ENCODE assay signal across 29 cellular contexts in genomic region chr12:76542908-76543307, GRCh38. TPM values are rescaled to one million over a fixed set of nuclear protein-coding genes. Genes with fewer than 3 reads are reported as not detected.
A peak's percentile ranks its signal among the peaks of the same experiment; 100 is the strongest.
DNase-seq lines count a peak whose midpoint lies in the region; ATAC-seq, FAIRE-seq and TF ChIP-seq lines count a peak whose summit lies in the region.
"Had no signal": no experiment of that assay in that cellular context is flagged by ENCODE, and none has a peak within 500 bp of the region (broad histone marks: within the 10 kb centered on the region; RNA-seq: fewer than 3 reads in every experiment).

No MANE protein-coding gene starts in this region.

- peaks cover 62% of the 10 kb centered on the region for H3K79me2 ChIP-seq in HepG2 (ENCODE audit: insufficient read depth, low read length)

- no peak overlapping the region for H3K4me2 ChIP-seq in HepG2 (ENCODE audit: low read depth, low read length)

- CTCF ChIA-PET in HepG2 (lab: Yijun Ruan, JAX; ENCODE audit: low intra/inter-chr PET ratio, low total read pairs): no interaction called here

- DNase-seq in right lobe of liver: no peak
- no peak for DNase-seq in HepG2 (ENCODE audit: low spot score)
- peak; percentile 31 for DNase-seq in NOMO-1 treated with dmso at 0.1 percent for 144 hours (lab: John Stamatoyannopoulos, UW; ENCODE audit: unreplicated experiment)
- DNase-seq in central memory CD8-positive, alpha-beta T cell (ENCODE audit: low spot score in 2 of 2): no peak
- DNase-seq in SJCRH30: no peak
- DNase-seq in endothelial cell (ENCODE audit: low spot score): no peak
- no peak for DNase-seq in stomach
- DNase-seq: activated CD4-positive, alpha-beta T cell treated with anti-CD3 and anti-CD28 coated beads, Interleukin-2, amount 50 U/mL, for 48 hours; activated CD8-positive, alpha-beta memory T cell treated with anti-CD3 and anti-CD28 coated beads, Interleukin-2, amount 50 U/mL, for 4 hours; DMS53; effector memory CD8-positive, alpha-beta T cell; GOT3; islet precursor cell; left ventricle myocardium superior; MM.1S; NCI-H146; ovary; retina; small intestine; stimulated activated CD4-positive, alpha-beta T cell treated with anti-CD3 and anti-CD28 coated beads, Interleukin-1b, Interleukin-23, amount 100 ng/mL, for 48 hours; transverse colon had no signal

- peak overlapping the region; percentile 6 for H3K27ac Mint-ChIP-seq in central memory CD8-positive, alpha-beta T cell (ENCODE audit: low read depth)
- H3K27ac Mint-ChIP-seq in endothelial cell (ENCODE audit: unreplicated experiment): no peak overlapping the region
- H3K27ac Mint-ChIP-seq: activated naive CD4-positive, alpha-beta T cell treated with anti-CD3 and anti-CD28 coated beads, Interleukin-2, amount 50 U/mL, for 72 hours; B cell; mesothelial cell of epicardium; nephron had no signal

- no peaks in the 10 kb centered on the region for H3K27me3 Mint-ChIP-seq in central memory CD8-positive, alpha-beta T cell
- H3K27me3 Mint-ChIP-seq in endothelial cell (ENCODE audit: unreplicated experiment): peaks cover 2% of the 10 kb centered on the region
- H3K27me3 Mint-ChIP-seq: B cell; effector memory CD8-positive, alpha-beta T cell had no signal

- TF ChIP-seq EP300 in HepG2 (IDR thresholded peaks at IDR 0.05; ENCODE audit: low read depth in 2 of 2, low read length in 2 of 2) (no peak), HepG2 (CRISPR knock-in tag; IDR thresholded peaks at IDR 0.05; ENCODE audit: borderline replicate concordance) (no peak), stomach (IDR thresholded peaks at IDR 0.05) (no peak)

- no TSS peak for BruUV-seq in HepG2 (replicated peaks; lab: Mats Ljungman, UMichigan)

- TF ChIP-seq RAD21 in HepG2 (CRISPR knock-in tag; IDR thresholded peaks at IDR 0.05): no peak

- H3K27ac ChIP-seq in right lobe of liver: no peak overlapping the region
- H3K27ac ChIP-seq in HepG2 (ENCODE audit: extremely low read length, insufficient read depth, low read length): no peak overlapping the region
- no peak overlapping the region for H3K27ac ChIP-seq in SJCRH30
- H3K27ac ChIP-seq in stomach: no peak overlapping the region
- H3K27ac ChIP-seq: ascending aorta, cardiac muscle cell, coronary artery, ovary, transverse colon had no signal

- no peak overlapping the region for H3K4me3 ChIP-seq in right lobe of liver
- H3K4me3 ChIP-seq in HepG2 (replicated peaks in 1 of 3; ENCODE audit: insufficient read depth in 1 of 3, low read depth in 2 of 3, low read length in 3 of 3): no peak overlapping the region
- no peak overlapping the region for H3K4me3 ChIP-seq in SJCRH30
- H3K4me3 ChIP-seq in stomach: no peak overlapping the region
- H3K4me3 ChIP-seq: ascending aorta, cardiac muscle cell, coronary artery, ovary, transverse colon had no signal

- intact Hi-C loops in right lobe of liver (cut with DNase I) (no loop called here), HepG2 (cut with micrococcal nuclease; ENCODE audit: unreplicated experiment) (no loop called here), stomach (cut with DNase I; ENCODE audit: low total_unique reads) (no loop called here)

- H3K4me1 Mint-ChIP-seq in central memory CD8-positive, alpha-beta T cell: peaks cover 38% of the 10 kb centered on the region
- H3K4me1 Mint-ChIP-seq in endothelial cell (ENCODE audit: unreplicated experiment): peaks cover 21% of the 10 kb centered on the region

- no peaks in the 10 kb centered on the region for H3K9me3 ChIP-seq in right lobe of liver
- no peaks in the 10 kb centered on the region for H3K9me3 ChIP-seq in HepG2 (ENCODE audit: low read length)
- H3K9me3 ChIP-seq in SJCRH30 (replicated peaks): no peaks in the 10 kb centered on the region
- H3K9me3 ChIP-seq in stomach: no peaks in the 10 kb centered on the region
- H3K9me3 ChIP-seq: ascending aorta, ovary, transverse colon had no signal

- no peak overlapping the region for H3K4me3 Mint-ChIP-seq in central memory CD8-positive, alpha-beta T cell
- H3K4me3 Mint-ChIP-seq in endothelial cell (ENCODE audit: unreplicated experiment): no peak overlapping the region
- H3K4me3 Mint-ChIP-seq: B cell, mesothelial cell of epicardium, nephron had no signal

- TF ChIP-seq POLR2A in right lobe of liver (IDR thresholded peaks at IDR 0.05) (no peak), HepG2 (IDR thresholded peaks at IDR 0.05; ENCODE audit: insufficient read depth in 1 of 2, low read depth in 2 of 2, low read length in 2 of 2) (no peak), stomach (IDR thresholded peaks at IDR 0.05) (no peak)

- WGBS in right lobe of liver (ENCODE audit: insufficient coverage, low coverage, low lambda C conversion rate, missing lambda C conversion rate): 78% methylated on average over 5 of the region's 5 CpGs
- WGBS in HepG2 (ENCODE audit: low lambda C conversion rate): 88% methylated on average over 5 of the region's 5 CpGs
- WGBS in stomach, 5 donors: 80 to 90% (median 88%) methylated on average over 5 of the region's 5 CpGs

- H3K4me1 ChIP-seq in right lobe of liver (peaks cover 0 to 1% (median 0%) of the 10 kb centered on the region in 4 donors), HepG2 (ENCODE audit: insufficient read depth, low read length) (peaks cover 20% of the 10 kb centered on the region), SJCRH30 (peaks cover 2% of the 10 kb centered on the region; the same call in 1 of the 2 replicates), stomach (peaks cover 0 to 51% (median 18%) of the 10 kb centered on the region in 4 donors)

- in situ Hi-C loops in HepG2 (cut with HindIII; ENCODE audit: extremely low pct_ligation_motif_present, low pct_unique_long_range_greater_than_20kb): no loop called here

- H4K20me1 ChIP-seq in HepG2 (ENCODE audit: insufficient read depth, low read length): no peaks in the 10 kb centered on the region

- H2AFZ ChIP-seq in HepG2 (ENCODE audit: low read length): no peak overlapping the region

- no peak for TF ChIP-seq CTCF in right lobe of liver (IDR thresholded peaks at IDR 0.05)
- TF ChIP-seq CTCF in HepG2 (CRISPR knock-in tag; IDR thresholded peaks at IDR 0.05): no peak
- TF ChIP-seq CTCF in endothelial cell (IDR thresholded peaks at IDR 0.05; ENCODE audit: unreplicated experiment): no peak
- TF ChIP-seq CTCF in stomach (IDR thresholded peaks at IDR 0.05): no peak

- no peaks in the 10 kb centered on the region for H3K27me3 ChIP-seq in right lobe of liver
- H3K27me3 ChIP-seq in HepG2 (ENCODE audit: control insufficient read depth in 1 of 2, insufficient read depth in 2 of 2, low read length in 2 of 2): no peaks in the 10 kb centered on the region
- no peaks in the 10 kb centered on the region for H3K27me3 ChIP-seq in SJCRH30
- no peaks in the 10 kb centered on the region for H3K27me3 ChIP-seq in stomach
- H3K27me3 ChIP-seq: ascending aorta, cardiac muscle cell, ovary had no signal

- POLR2A ChIA-PET in HepG2 (lab: Yijun Ruan, JAX): no interaction called here

- H3K9me3 Mint-ChIP-seq in central memory CD8-positive, alpha-beta T cell: no peaks in the 10 kb centered on the region
- H3K9me3 Mint-ChIP-seq in endothelial cell (ENCODE audit: unreplicated experiment): no peaks in the 10 kb centered on the region
- H3K9me3 Mint-ChIP-seq: activated naive CD4-positive, alpha-beta T cell treated with anti-CD3 and anti-CD28 coated beads, Interleukin-2, amount 50 U/mL, for 72 hours; effector memory CD8-positive, alpha-beta T cell; mesothelial cell of epicardium; nephron had no signal

- H3K36me3 Mint-ChIP-seq in central memory CD8-positive, alpha-beta T cell (ENCODE audit: insufficient read depth): no peaks in the 10 kb centered on the region
- no peaks in the 10 kb centered on the region for H3K36me3 Mint-ChIP-seq in endothelial cell (ENCODE audit: low read depth, unreplicated experiment)

- H3K9ac ChIP-seq in HepG2 (ENCODE audit: insufficient read depth, low read depth, low read length): no peak overlapping the region

- ATAC-seq in right lobe of liver: peak; percentile 35 to 49 (median 44)
- ATAC-seq in HepG2: no peak
- no peak for ATAC-seq in central memory CD8-positive, alpha-beta T cell (replicated peaks; ENCODE audit: extremely low read depth, poor library complexity, severe bottlenecking)
- no peak for ATAC-seq in HG02678 (IDR thresholded peaks at IDR 0.05; ENCODE audit: unreplicated experiment)
- ATAC-seq: activated naive CD4-positive, alpha-beta T cell treated with anti-CD3 and anti-CD28 coated beads, Interleukin-2, amount 50 U/mL, for 72 hours; left ventricle myocardium superior had no signal

- H3K36me3 ChIP-seq in right lobe of liver (no peaks in the 10 kb centered on the region), HepG2 (replicated peaks in 1 of 2; ENCODE audit: control insufficient read depth in 1 of 2, insufficient read depth in 2 of 2, low read length in 2 of 2) (no peaks in the 10 kb centered on the region), SJCRH30 (no peaks in the 10 kb centered on the region), stomach (no peaks in the 10 kb centered on the region)
- H3K36me3 ChIP-seq: ascending aorta, cardiac muscle cell, ovary, transverse colon had no signal

- FAIRE-seq in HepG2 (lab: Jason Lieb, UNC): no peak
- FAIRE-seq: small intestine had no signal

RNA-seq across cellular contexts. Expression of gene OSBPL8, which starts 16.7 kb away (rescaled TPM):
- 10 to 100 TPM; 20.2 to 29.1 (median 24.2) TPM for total RNA-seq in right lobe of liver
- 33.9 and 63.9 TPM in 2 replicates for total RNA-seq in HepG2 (2016; rRNA removed; fragmentation: Illumina TruSeq; extraction: Trizol)
- total RNA-seq in HepG2 (2016; cell fraction: cytosol; rRNA removed; fragmentation: Illumina TruSeq; extraction: Trizol; ENCODE audit: low read depth): 1.7 and 2.8 TPM in 2 replicates
- total RNA-seq in HepG2 (2016; cell fraction: insoluble cytoplasmic fraction; rRNA removed; fragmentation: Illumina TruSeq; extraction: Trizol): 35.4 and 60.8 TPM in 2 replicates
- 15.8 and 18.9 TPM in 2 replicates for total RNA-seq in HepG2 (2016; cell fraction: membrane; rRNA removed; fragmentation: Illumina TruSeq; extraction: Trizol)
- 38.8 and 43.9 TPM in 2 replicates for total RNA-seq in HepG2 (2016; cell fraction: nucleus; rRNA removed; fragmentation: Illumina TruSeq; extraction: Trizol)
- polyA plus RNA-seq in HepG2 (2011; rRNA removed): 8.5 and 11.0 TPM in 2 replicates
- 7.6 and 7.8 TPM in 2 replicates for polyA plus RNA-seq in HepG2 (2011; cell fraction: cytosol; rRNA removed)
- polyA plus RNA-seq in HepG2 (2011; cell fraction: nucleus; rRNA removed): 10.7 and 16.3 TPM in 2 replicates
- polyA plus RNA-seq in HepG2 (2012): 12.4 and 15.4 TPM in 2 replicates
- polyA plus RNA-seq in HepG2 (2016; cell fraction: cytosol; fragmentation: Illumina TruSeq; extraction: Trizol; ENCODE audit: low read depth): 0.52 and 0.65 TPM in 2 replicates
- polyA plus RNA-seq in HepG2 (2016; cell fraction: insoluble cytoplasmic fraction; fragmentation: Illumina TruSeq; extraction: Trizol; ENCODE audit: low read depth): 32.6 and 35.8 TPM in 2 replicates
- 4.1 and 4.4 TPM in 2 replicates for polyA plus RNA-seq in HepG2 (2016; cell fraction: membrane; fragmentation: Illumina TruSeq; extraction: Trizol; ENCODE audit: low read depth)
- polyA plus RNA-seq in HepG2 (2016; cell fraction: nucleus; fragmentation: Illumina TruSeq; extraction: Trizol; ENCODE audit: insufficient read depth, low read depth): 20.5 and 21.9 TPM in 2 replicates
- 26.3 and 32.1 TPM in 2 replicates for polyA minus RNA-seq in HepG2 (2011; rRNA and poly(A)+ RNA removed; ENCODE audit: low replicate concordance)
- 30.4 and 34.6 TPM in 2 replicates for polyA minus RNA-seq in HepG2 (2011; cell fraction: cytosol; rRNA and poly(A)+ RNA removed)
- polyA minus RNA-seq in HepG2 (2011; cell fraction: nucleus; rRNA and poly(A)+ RNA removed): 95.4 and 95.7 TPM in 2 replicates
- 54.7 and 64.0 TPM in 2 replicates for total RNA-seq in SJCRH30 (2014; rRNA removed; shearing (Covaris generic))
- 82.3 TPM for total RNA-seq in endothelial cell (ENCODE audit: unreplicated experiment)
- 100 to 1,000 TPM in 3 of 5 donors, 10 to 100 TPM in 2; 27.4 to 147 (median 112) TPM for total RNA-seq in stomach
- 10 to 100 TPM in 2 of 3 donors, 1 to 10 TPM in 1; 7.7 to 11.2 (median 10.7) TPM for polyA plus RNA-seq in stomach

Comparison
In these comparisons a context has a peak if more than half of its experiments do, and no peak if none do; other contexts are left out.
1. ATAC-seq: peak in right lobe of liver (4 of 4); none in HepG2 (single experiment), central memory CD8-positive, alpha-beta T cell (single experiment) and HG02678 (single experiment).